In the genomic region with DNA sequence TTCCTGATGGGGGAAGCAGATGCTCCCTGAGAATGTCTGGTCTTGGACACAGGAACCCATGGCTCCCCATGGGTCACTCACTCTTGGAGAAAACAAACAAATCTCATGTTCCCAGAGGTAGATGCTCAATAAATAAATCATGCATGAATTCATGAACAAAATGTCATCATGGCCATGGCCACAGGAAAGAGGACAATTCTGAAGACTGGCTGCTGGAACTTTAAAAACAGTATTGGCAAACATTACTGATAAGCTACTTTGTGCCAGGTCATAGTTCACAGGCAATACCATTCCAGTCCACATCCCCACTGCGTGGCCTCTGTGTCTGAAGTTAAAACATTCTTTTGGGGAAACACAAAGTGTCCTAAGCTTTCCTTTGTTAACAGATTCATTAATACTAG, we compare ENCODE assay signal across 39 cellular contexts. TPM values are rescaled to one million over a fixed set of nuclear protein-coding genes. Genes with fewer than 3 reads are reported as not detected.
"Had no signal": no experiment of that assay in that cellular context is flagged by ENCODE, and none has a peak within 500 bp of the region (broad histone marks: within the 10 kb centered on the region; RNA-seq: fewer than 3 reads in every experiment).

No MANE protein-coding gene starts in this region.

- H3K36me3 ChIP-seq: adrenal gland, ascending aorta, breast epithelium, cardiac muscle cell, colonic mucosa, gastroesophageal sphincter had no signal

- H3K4me3 Mint-ChIP-seq: activated CD8-positive, alpha-beta memory T cell treated with anti-CD3 and anti-CD28 coated beads, Interleukin-2, amount 10 ng/mL, durations not matched to agents 7 days and 5 days; activated CD8-positive, alpha-beta T cell treated with anti-CD3 and anti-CD28 coated beads, Interleukin-2, amount 10 ng/mL, durations not matched to agents 7 days and 5 days; activated naive CD4-positive, alpha-beta T cell treated with anti-CD3 and anti-CD28 coated beads for 36 hours; activated naive CD4-positive, alpha-beta T cell treated with anti-CD3 and anti-CD28 coated beads, Interleukin-2, amount 50 U/mL, for 24 hours; activated naive CD8-positive, alpha-beta T cell treated with anti-CD3 and anti-CD28 coated beads for 36 hours; activated naive CD8-positive, alpha-beta T cell treated with anti-CD3 and anti-CD28 coated beads, Interleukin-2, amount 50 U/mL, for 24 hours; activated T-helper 1 cell treated with anti-CD3 and anti-CD28 coated beads, Interleukin-12 subunit alpha, Interleukin-12 subunit beta, Interleukin-2, Interleukin-4 antibody, amounts not matched to agents 30 ng/mL and 10 ng/mL and 1 ng/mL, durations not matched to agents 14 hours and 24 hours and 36 hours; brain had no signal

- H3K27ac Mint-ChIP-seq: activated CD8-positive, alpha-beta memory T cell treated with anti-CD3 and anti-CD28 coated beads, Interleukin-2, amount 10 ng/mL, durations not matched to agents 7 days and 5 days; activated CD8-positive, alpha-beta T cell treated with anti-CD3 and anti-CD28 coated beads, Interleukin-2, amount 10 ng/mL, durations not matched to agents 7 days and 5 days; activated naive CD4-positive, alpha-beta T cell treated with anti-CD3 and anti-CD28 coated beads for 36 hours; activated naive CD4-positive, alpha-beta T cell treated with anti-CD3 and anti-CD28 coated beads, Interleukin-2, amount 50 U/mL, for 24 hours; activated naive CD8-positive, alpha-beta T cell treated with anti-CD3 and anti-CD28 coated beads for 36 hours; activated naive CD8-positive, alpha-beta T cell treated with anti-CD3 and anti-CD28 coated beads, Interleukin-2, amount 50 U/mL, for 24 hours; activated T-helper 1 cell treated with anti-CD3 and anti-CD28 coated beads, Interleukin-12 subunit alpha, Interleukin-12 subunit beta, Interleukin-2, Interleukin-4 antibody, amounts not matched to agents 30 ng/mL and 10 ng/mL and 1 ng/mL, durations not matched to agents 14 hours and 24 hours and 36 hours; activated T-helper 2 cell treated with anti-CD3 and anti-CD28 coated beads, Interferon-gamma antibody, Interleukin-2, Interleukin-4, amounts not matched to agents 10 μg/mL and 5 μg/mL and 100 μg/mL, durations not matched to agents 14 hours and 24 hours and 36 hours; brain had no signal

- H3K27me3 ChIP-seq: adrenal gland, ascending aorta, breast epithelium, cardiac muscle cell, colonic mucosa had no signal

- H3K36me3 Mint-ChIP-seq: activated naive CD4-positive, alpha-beta T cell treated with anti-CD3 and anti-CD28 coated beads, Interleukin-2, amount 50 U/mL, for 24 hours; activated naive CD8-positive, alpha-beta T cell treated with anti-CD3 and anti-CD28 coated beads for 36 hours; brain had no signal

- FAIRE-seq: endometrium, endothelial cell of umbilical vein had no signal

- DNase-seq: activated CD4-positive, alpha-beta T cell treated with anti-CD3 and anti-CD28 coated beads for 1 hour; activated CD4-positive, alpha-beta T cell treated with anti-CD3 and anti-CD28 coated beads for 48 hours; activated CD4-positive, alpha-beta T cell treated with anti-CD3 and anti-CD28 coated beads, Interleukin-2, amount 50 U/mL, for 1 hour; activated CD4-positive, alpha-beta T cell treated with anti-CD3 and anti-CD28 coated beads, Interleukin-2, amount 50 U/mL, for 48 hours; activated CD8-positive, alpha-beta memory T cell treated with anti-CD3 and anti-CD28 coated beads, Interleukin-2, amount 10 ng/mL, durations not matched to agents 7 days and 5 days; activated CD8-positive, alpha-beta memory T cell treated with anti-CD3 and anti-CD28 coated beads, Interleukin-2, amount 50 U/mL, for 4 hours; activated CD8-positive, alpha-beta T cell treated with anti-CD3 and anti-CD28 coated beads, Interleukin-2, amount 10 ng/mL, durations not matched to agents 7 days and 5 days; activated effector memory CD4-positive, alpha-beta T cell treated with anti-CD3 and anti-CD28 coated beads, Interleukin-2, amount 50 U/mL, for 16 hours; activated naive CD4-positive, alpha-beta T cell treated with anti-CD3 and anti-CD28 coated beads for 36 hours; activated naive CD8-positive, alpha-beta T cell treated with anti-CD3 and anti-CD28 coated beads for 36 hours; activated naive CD8-positive, alpha-beta T cell treated with anti-CD3 and anti-CD28 coated beads, Interleukin-2, amount 50 U/mL, for 24 hours; activated T-cell treated with anti-CD3 and anti-CD28 coated beads, Interleukin-2, amount 50 U/mL, for 1 hour; activated T-cell treated with anti-CD3 and anti-CD28 coated beads, Interleukin-2, amount 50 U/mL, for 48 hours; adrenal gland; amygdala; central memory CD4-positive, alpha-beta T cell; cerebellar nuclear complex; colonic mucosa; effector CD8-positive, alpha-beta T cell; esophagus squamous epithelium; foreskin melanocyte; T-helper 2 cell had no signal

- H3K9me3 ChIP-seq: adrenal gland, ascending aorta, breast epithelium, colonic mucosa, esophagus squamous epithelium, gastroesophageal sphincter had no signal

- H3K4me1 Mint-ChIP-seq: activated CD8-positive, alpha-beta memory T cell treated with anti-CD3 and anti-CD28 coated beads, Interleukin-2, amount 10 ng/mL, durations not matched to agents 7 days and 5 days; activated naive CD4-positive, alpha-beta T cell treated with anti-CD3 and anti-CD28 coated beads, Interleukin-2, amount 50 U/mL, for 24 hours; activated naive CD8-positive, alpha-beta T cell treated with anti-CD3 and anti-CD28 coated beads for 36 hours had no signal

- ATAC-seq: activated CD8-positive, alpha-beta memory T cell treated with anti-CD3 and anti-CD28 coated beads, Interleukin-2, amount 10 ng/mL, durations not matched to agents 7 days and 5 days; activated CD8-positive, alpha-beta T cell treated with anti-CD3 and anti-CD28 coated beads, Interleukin-2, amount 10 ng/mL, durations not matched to agents 7 days and 5 days; activated naive CD8-positive, alpha-beta T cell treated with anti-CD3 and anti-CD28 coated beads, Interleukin-2, amount 50 U/mL, for 24 hours; gastroesophageal sphincter had no signal

- H3K27me3 Mint-ChIP-seq: activated naive CD4-positive, alpha-beta T cell treated with anti-CD3 and anti-CD28 coated beads, Interleukin-2, amount 50 U/mL, for 24 hours; activated naive CD8-positive, alpha-beta T cell treated with anti-CD3 and anti-CD28 coated beads for 36 hours had no signal

- H3K4me1 ChIP-seq: adrenal gland, ascending aorta, breast epithelium, colonic mucosa, gastroesophageal sphincter had no signal

- H3K27ac ChIP-seq: ascending aorta, breast epithelium, cardiac muscle cell, colonic mucosa, epithelial cell of prostate, esophagus squamous epithelium, gastroesophageal sphincter had no signal

- H3K9me3 Mint-ChIP-seq: activated naive CD4-positive, alpha-beta T cell treated with anti-CD3 and anti-CD28 coated beads for 36 hours; activated naive CD4-positive, alpha-beta T cell treated with anti-CD3 and anti-CD28 coated beads, Interleukin-2, amount 50 U/mL, for 24 hours; activated naive CD8-positive, alpha-beta T cell treated with anti-CD3 and anti-CD28 coated beads for 36 hours; activated naive CD8-positive, alpha-beta T cell treated with anti-CD3 and anti-CD28 coated beads, Interleukin-2, amount 50 U/mL, for 24 hours; activated T-helper 1 cell treated with anti-CD3 and anti-CD28 coated beads, Interleukin-12 subunit alpha, Interleukin-12 subunit beta, Interleukin-2, Interleukin-4 antibody, amounts not matched to agents 30 ng/mL and 10 ng/mL and 1 ng/mL, durations not matched to agents 14 hours and 24 hours and 36 hours; activated T-helper 2 cell treated with anti-CD3 and anti-CD28 coated beads, Interferon-gamma antibody, Interleukin-2, Interleukin-4, amounts not matched to agents 10 μg/mL and 5 μg/mL and 100 μg/mL, durations not matched to agents 14 hours and 24 hours and 36 hours had no signal

- H3K4me3 ChIP-seq: adrenal gland, ascending aorta, breast epithelium, cardiac muscle cell, colonic mucosa, esophagus squamous epithelium, gastroesophageal sphincter had no signal

RNA-seq across cellular contexts. Expression of gene SMIM35, which starts 9.2 kb away (rescaled TPM):
- total RNA-seq: activated naive CD4-positive, alpha-beta T cell treated with anti-CD3 and anti-CD28 coated beads for 36 hours; activated naive CD8-positive, alpha-beta T cell treated with anti-CD3 and anti-CD28 coated beads for 36 hours; ascending aorta; breast epithelium; cardiac muscle cell; colonic mucosa; dermis microvascular lymphatic vessel endothelial cell; endothelial cell of umbilical vein; esophagus squamous epithelium; fibroblast of lung; fibroblast of villous mesenchyme had no signal
- polyA plus RNA-seq: cardiac muscle cell, endothelial cell of umbilical vein, fibroblast of lung had no signal

RNA-seq across cellular contexts. Expression of gene TMPRSS4, which starts 19.1 kb away (rescaled TPM):
- total RNA-seq: activated CD8-positive, alpha-beta memory T cell treated with anti-CD3 and anti-CD28 coated beads for 36 hours; activated naive CD4-positive, alpha-beta T cell treated with anti-CD3 and anti-CD28 coated beads for 36 hours; activated naive CD8-positive, alpha-beta T cell treated with anti-CD3 and anti-CD28 coated beads for 36 hours; activated T-helper 1 cell treated with anti-CD3 and anti-CD28 coated beads, Interleukin-12 subunit alpha, Interleukin-12 subunit beta, Interleukin-2, Interleukin-4 antibody, amounts not matched to agents 30 ng/mL and 10 ng/mL and 1 ng/mL, durations not matched to agents 14 hours and 24 hours and 36 hours; activated T-helper 2 cell treated with anti-CD3 and anti-CD28 coated beads, Interferon-gamma antibody, Interleukin-2, Interleukin-4, amounts not matched to agents 10 μg/mL and 5 μg/mL and 100 μg/mL, durations not matched to agents 14 hours and 24 hours and 36 hours; ascending aorta; cardiac muscle cell; dermis microvascular lymphatic vessel endothelial cell; endothelial cell of umbilical vein; fibroblast of lung; fibroblast of villous mesenchyme; glomerular endothelial cell; T-helper 1 cell treated with Interleukin-12 subunit alpha and Interleukin-12 subunit beta and Interleukin-4 antibody, amounts not matched to agents 30 ng/mL and 1 ng/mL, for 36 hours had no signal
- polyA plus RNA-seq: cardiac muscle cell, endothelial cell of umbilical vein, fibroblast of lung had no signal

RNA-seq across cellular contexts. Expression of gene SCN4B, which starts 56.7 kb away (rescaled TPM):
- total RNA-seq: fibroblast of villous mesenchyme had no signal
